Comparison of ENCODE assay signal across 10 cellular contexts in the genomic region with DNA sequence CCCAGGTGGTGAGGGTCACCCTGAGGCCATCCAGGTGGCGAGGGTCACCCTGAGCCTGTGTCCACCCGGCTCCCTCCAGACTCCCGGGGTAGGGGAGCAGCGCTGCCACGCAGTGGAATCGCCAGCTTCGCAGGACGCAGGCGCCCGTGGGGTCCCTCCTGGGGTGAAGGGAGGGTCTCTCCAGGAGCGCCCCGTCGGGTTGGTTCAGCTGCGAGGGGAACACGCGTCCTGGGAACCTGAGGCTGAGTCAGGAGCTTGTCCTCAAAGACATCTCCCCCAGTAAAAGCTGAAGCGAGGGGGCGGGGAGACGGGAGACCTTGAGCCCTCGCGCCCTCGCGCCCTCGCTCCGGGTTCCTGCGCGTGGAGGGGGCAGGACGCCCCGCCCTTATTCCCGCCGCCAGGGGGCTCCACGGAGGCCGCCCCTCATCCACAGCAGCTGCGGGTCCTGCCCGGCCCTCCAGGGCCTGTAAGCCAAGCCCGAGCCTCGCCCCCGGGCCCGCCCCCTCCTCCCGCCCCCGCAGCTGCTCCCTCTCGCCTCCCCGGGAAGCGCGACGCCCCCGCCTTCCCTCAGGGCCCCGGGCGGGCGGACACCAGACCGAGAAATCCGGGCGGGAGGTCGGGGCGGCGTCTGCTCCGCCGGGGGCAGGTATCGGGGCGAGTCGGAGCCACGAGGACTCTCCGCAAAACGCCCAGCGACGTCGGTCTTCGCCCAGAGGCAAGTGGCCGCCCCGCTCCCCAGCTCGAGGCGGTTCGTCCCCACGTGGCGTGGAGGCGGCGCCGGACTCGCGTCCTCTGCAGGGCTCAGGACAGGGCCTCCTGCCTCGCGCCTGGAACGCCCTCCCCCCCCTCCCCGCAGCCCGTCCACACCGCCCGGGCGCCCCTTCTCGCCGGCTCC. TPM values are rescaled to one million over a fixed set of nuclear protein-coding genes. Genes with fewer than 3 reads are reported as not detected.
DNase-seq lines count a peak whose midpoint lies in the region; ATAC-seq and TF ChIP-seq lines count a peak whose summit lies in the region.
"Had no signal": no experiment of that assay in that cellular context is flagged by ENCODE, and none has a peak within 500 bp of the region (broad histone marks: within the 10 kb centered on the region; RNA-seq: fewer than 3 reads in every experiment).

No MANE protein-coding gene starts in this region.

- H3K36me3 Mint-ChIP-seq in naive thymus-derived CD8-positive, alpha-beta T cell = peaks cover 3 to 28% (median 22%) of the 10 kb centered on the region in 3 donors

- H3K27ac ChIP-seq in HUES48 (ENCODE audit: low read depth, low read length) (no peak overlapping the region), OCI-LY7 (ENCODE audit: low read depth, low read length, poor library complexity, severe bottlenecking) (no peak overlapping the region)

- H4K20me1 ChIP-seq in OCI-LY7 (ENCODE audit: insufficient read depth, low read length) = no peaks in the 10 kb centered on the region

- peak; percentile 92 to 93 for ATAC-seq in naive thymus-derived CD8-positive, alpha-beta T cell

- no peak overlapping the region for H3K9ac ChIP-seq in HUES48 (ENCODE audit: low read depth, low read length)

- H3K36me3 ChIP-seq in HUES48 (ENCODE audit: control insufficient read depth, insufficient read depth, low read length) (no peaks in the 10 kb centered on the region), OCI-LY7 (ENCODE audit: insufficient read depth, low read length) (no peaks in the 10 kb centered on the region)

- H2AFZ ChIP-seq in OCI-LY7 (ENCODE audit: low read length) = no peak overlapping the region

- intact Hi-C loops in OCI-LY7 (cut with micrococcal nuclease; ENCODE audit: unreplicated experiment) = no loop called here

- no peaks in the 10 kb centered on the region for H3K9me2 ChIP-seq in OCI-LY7 (ENCODE audit: insufficient read depth, low read length)

- peaks cover 0 to 39% (median 15%) of the 10 kb centered on the region in 5 donors for H3K27me3 Mint-ChIP-seq in naive thymus-derived CD8-positive, alpha-beta T cell

- no peak overlapping the region for H3K4me3 ChIP-seq in AG09309 (ENCODE audit: control insufficient read depth, low read depth, low read length)
- peak overlapping the region; percentile 45; the same call in 1 of the 2 replicates for H3K4me3 ChIP-seq in HUES48 (ENCODE audit: low read depth, low read length)
- H3K4me3 ChIP-seq in OCI-LY7 (ENCODE audit: low read depth, low read length, poor library complexity, severe bottlenecking) = no peak overlapping the region

- H3K27ac Mint-ChIP-seq in naive thymus-derived CD8-positive, alpha-beta T cell = no peak overlapping the region

- H3K9me3 ChIP-seq in HUES48 (ENCODE audit: control insufficient read depth, insufficient read depth, low read length) = no peaks in the 10 kb centered on the region
- peaks cover 10% of the 10 kb centered on the region for H3K9me3 ChIP-seq in OCI-LY7 (ENCODE audit: low read length)

- POLR2A ChIA-PET in naive thymus-derived CD8-positive, alpha-beta T cell (lab: Charles Lee) = interaction anchor here (0.6 to 1.4 kb wide), 5 partner anchors 9 to 542 kb away, joined by 3 to 5 read pairs (median 4); a partner anchor contains a TSS
- POLR2A ChIA-PET in OCI-LY7 (lab: Charles Lee) = no interaction called here

- DNase-seq in AG09309 (ENCODE audit: low read depth) = no peak
- DNase-seq in ecto neural progenitor cell (ENCODE audit: low spot score) = peak; percentile 70
- peak in 7 of 10 donors; percentile 29 to 75 (median 54) for DNase-seq in naive thymus-derived CD8-positive, alpha-beta T cell
- DNase-seq in putamen (ENCODE audit: low spot score) = no peak
- no peak for DNase-seq in GM19238 (ENCODE audit: insufficient read length, low spot score)
- DNase-seq in OCI-LY7 (ENCODE audit: low spot score) = no peak
- DNase-seq in NCI-H128 (lab: John Stamatoyannopoulos, UW; ENCODE audit: unreplicated experiment) = no peak

- BruUV-seq in OCI-LY7 (replicated peaks; lab: Mats Ljungman, UMichigan) = no TSS peak

- CTCF ChIA-PET in OCI-LY7 (lab: Charles Lee; ENCODE audit: unreplicated experiment) = no interaction called here

- H3K4me2 ChIP-seq in OCI-LY7 (ENCODE audit: low read length) = no peak overlapping the region

- peaks cover 39% of the 10 kb centered on the region for H3K27me3 ChIP-seq in HUES48 (ENCODE audit: control insufficient read depth, insufficient read depth, low read length)

- H3K4me3 Mint-ChIP-seq in naive thymus-derived CD8-positive, alpha-beta T cell = peak overlapping the region in 3 of 10 donors; percentile 60 to 68 (median 67)

- no peaks in the 10 kb centered on the region for H3K79me2 ChIP-seq in OCI-LY7 (ENCODE audit: insufficient read depth, low read depth, low read length)

- TF ChIP-seq CTCF in AG09309 (IDR thresholded peaks at IDR 0.05; ENCODE audit: control insufficient read depth, insufficient read depth, low read depth, low read length, missing control alignments) = peak; percentile 9
- TF ChIP-seq CTCF in OCI-LY7 (conservative IDR thresholded peaks at IDR 0.05; ENCODE audit: low read length) = no peak

- peaks cover 2 to 9% (median 6%) of the 10 kb centered on the region in 4 donors for H3K4me1 Mint-ChIP-seq in naive thymus-derived CD8-positive, alpha-beta T cell

- H3K4me1 ChIP-seq in HUES48 (ENCODE audit: control insufficient read depth, insufficient read depth, low read length) = no peaks in the 10 kb centered on the region
- H3K4me1 ChIP-seq in OCI-LY7 (ENCODE audit: insufficient read depth, low read length, poor library complexity, severe bottlenecking) = no peaks in the 10 kb centered on the region

- H3K9me3 Mint-ChIP-seq in naive thymus-derived CD8-positive, alpha-beta T cell = peaks cover 8 to 38% (median 24%) of the 10 kb centered on the region in 9 donors

RNA-seq across cellular contexts. Expression of a gene that starts 22.8 kb away (rescaled TPM):
- total RNA-seq in naive thymus-derived CD8-positive, alpha-beta T cell = 10 to 100 TPM; 42.0 to 44.0 TPM
- polyA plus RNA-seq in naive thymus-derived CD8-positive, alpha-beta T cell = 10 to 100 TPM; 12.4 to 26.0 (median 13.6) TPM
- 74.3 and 81.7 TPM in 2 replicates for total RNA-seq in OCI-LY7 (2014; rRNA removed; shearing (Covaris generic))
- 60.5 and 66.5 TPM in 2 replicates for total RNA-seq in OCI-LY7 (2022)

RNA-seq across cellular contexts. Expression of a gene that starts 29.2 kb away (rescaled TPM):
- not detected for total RNA-seq in naive thymus-derived CD8-positive, alpha-beta T cell
- not detected for polyA plus RNA-seq in naive thymus-derived CD8-positive, alpha-beta T cell
- total RNA-seq in OCI-LY7 (2014; rRNA removed; shearing (Covaris generic)) = 0.03 TPM in 1 of 2 replicates, not detected in the other
- total RNA-seq in OCI-LY7 (2022) = not detected in 2 replicates
- total RNA-seq: T-helper 2 cell treated with Interferon-gamma antibody and Interleukin-4, amounts not matched to agents 100 ng/mL and 5 ng/mL, for 36 hours had no signal
- polyA plus RNA-seq: esophagus had no signal

Comparison
In these comparisons a context has a peak if more than half of its experiments do, and no peak if none do; other contexts are left out.
1. DNase-seq: peak in ecto neural progenitor cell (single experiment) and naive thymus-derived CD8-positive, alpha-beta T cell (7 of 10); none in AG09309 (single experiment), putamen (single experiment), GM19238 (single experiment), OCI-LY7 (single experiment) and NCI-H128 (single experiment).